23 cellular contexts compared by ENCODE assay signal in the genomic region with DNA sequence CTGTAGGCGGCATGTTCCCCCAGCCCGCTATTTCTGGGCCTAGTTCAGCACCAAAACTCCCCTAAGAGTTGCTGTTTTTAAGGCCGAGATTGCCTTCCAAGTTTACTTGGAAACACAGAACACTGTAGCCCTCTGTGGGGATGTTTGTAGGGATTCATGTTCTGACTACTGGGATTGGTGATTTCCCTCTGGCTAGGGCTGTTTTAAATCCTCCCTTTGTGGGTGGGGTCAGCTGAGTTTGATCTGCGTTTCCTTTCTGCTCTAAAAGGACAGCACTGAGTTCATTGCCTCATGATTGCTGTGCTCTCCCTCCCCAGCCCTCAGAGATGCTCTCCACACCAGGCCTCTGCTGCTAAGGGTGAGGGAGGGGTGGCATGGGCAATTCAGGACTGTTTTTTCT.
DNase-seq lines count a peak whose midpoint lies in the region; ATAC-seq and TF ChIP-seq lines count a peak whose summit lies in the region.
"Had no signal": no experiment of that assay in that cellular context is flagged by ENCODE, and none has a peak within 500 bp of the region (broad histone marks: within the 10 kb centered on the region; RNA-seq: fewer than 3 reads in every experiment).

No MANE protein-coding gene starts in this region.

- H3K9me3 Mint-ChIP-seq in neural progenitor cell, result peaks cover 2% of the 10 kb centered on the region
- H3K9me3 Mint-ChIP-seq: CD4-positive, alpha-beta T cell had no signal

- H3K27ac ChIP-seq in neural progenitor cell (no peak overlapping the region), coronary artery (no peak overlapping the region)
- H3K27ac ChIP-seq: HL-60, KMS-11, PC-9 had no signal

- H3K4me1 ChIP-seq in neural progenitor cell, result no peaks in the 10 kb centered on the region

- H3K4me2 ChIP-seq in neural progenitor cell, result no peak overlapping the region
- H3K4me2 ChIP-seq: KMS-11, PC-9 had no signal

- H3K4me3 ChIP-seq in neural progenitor cell (no peak overlapping the region), coronary artery (no peak overlapping the region)
- H3K4me3 ChIP-seq: PC-9 had no signal

- no peaks in the 10 kb centered on the region for H3F3A ChIP-seq in neural progenitor cell (ENCODE audit: low read depth)

- H3K79me2 ChIP-seq in neural progenitor cell (ENCODE audit: low read depth), result no peaks in the 10 kb centered on the region

- TF ChIP-seq CTCF in neural progenitor cell (IDR thresholded peaks at IDR 0.05) (no peak), coronary artery (IDR thresholded peaks at IDR 0.05) (no peak)

- peak overlapping the region; percentile 13 for H2AFZ ChIP-seq in neural progenitor cell (replicated peaks)
- H2AFZ ChIP-seq: PC-9 had no signal

- peak overlapping the region; percentile 3 for H3K27ac Mint-ChIP-seq in neural progenitor cell
- H3K27ac Mint-ChIP-seq: CD4-positive, alpha-beta T cell; HFFc6 had no signal

- no peaks in the 10 kb centered on the region for H4K20me1 ChIP-seq in neural progenitor cell (ENCODE audit: low read depth)

- H3K36me3 ChIP-seq in neural progenitor cell, result no peaks in the 10 kb centered on the region

- H3K27me3 Mint-ChIP-seq in neural progenitor cell (ENCODE audit: insufficient read depth, low read depth), result no peaks in the 10 kb centered on the region
- H3K27me3 Mint-ChIP-seq: CD4-positive, alpha-beta T cell had no signal

- no peaks in the 10 kb centered on the region for H3K9me3 ChIP-seq in neural progenitor cell (ENCODE audit: low read depth)

- no peaks in the 10 kb centered on the region for H3K27me3 ChIP-seq in neural progenitor cell

- no peak overlapping the region for H3K9ac ChIP-seq in neural progenitor cell
- H3K9ac ChIP-seq: KMS-11 had no signal

- H3K4me1 Mint-ChIP-seq in neural progenitor cell, result no peaks in the 10 kb centered on the region

- intact Hi-C loops in left ventricle myocardium superior (cut with micrococcal nuclease), result no loop called here

- in situ Hi-C loops in SK-MEL-5 (cut with HindIII; ENCODE audit: low pct_unique_long_range_greater_than_20kb, low sequenced_read_pairs), result no loop called here

- H3K36me3 Mint-ChIP-seq in neural progenitor cell, result no peaks in the 10 kb centered on the region

- ATAC-seq in left ventricle myocardium superior (peak; percentile 50), HG03520 (IDR thresholded peaks at IDR 0.05; ENCODE audit: unreplicated experiment) (no peak), GM21360 (IDR thresholded peaks at IDR 0.05; ENCODE audit: unreplicated experiment) (no peak)

- peak; percentile 15 for DNase-seq in ELF-1 (ENCODE audit: low read depth, low spot score)
- peak; percentile 39 for DNase-seq in SK-MEL-5 (ENCODE audit: low read depth, low spot score)
- no peak for DNase-seq in left ventricle myocardium superior
- DNase-seq in neural progenitor cell (ENCODE audit: low spot score), result no peak
- DNase-seq in coronary artery (ENCODE audit: low spot score), result no peak
- DNase-seq in NCI-H2227 treated with DMSO at 0.1 percent for 48 hours (lab: John Stamatoyannopoulos, UW), result no peak
- DNase-seq: CD4-positive, alpha-beta T cell; COR-L47; DMS79 treated with DMSO at 0.1 percent for 48 hours; H7; HFFc6; NCI-H1092 treated with DMSO at 0.1 percent for 48 hours; NCI-H1436 treated with DMSO at 0.1 percent for 48 hours; NCI-H1930; NCI-H226; NCI-H510A treated with DMSO at 0.1 percent for 48 hours; NCI-H748 treated with DMSO at 0.1 percent for 48 hours; PC-9; RPMI8226 had no signal

- no peak overlapping the region for H3K4me3 Mint-ChIP-seq in neural progenitor cell
- H3K4me3 Mint-ChIP-seq: CD4-positive, alpha-beta T cell; HFFc6 had no signal

Comparison
In these comparisons a context has a peak if more than half of its experiments do, and no peak if none do; other contexts are left out.
1. DNase-seq: peak in ELF-1 (single experiment) and SK-MEL-5 (single experiment); none in left ventricle myocardium superior (single experiment), neural progenitor cell (single experiment), coronary artery (single experiment) and NCI-H2227 treated with DMSO at 0.1 percent for 48 hours (single experiment).